Comparison of ENCODE assay signal across 22 cellular contexts in genomic region chr18:22006458-22006857, GRCh38.
A peak's percentile ranks its signal among the peaks of the same experiment; 100 is the strongest.
DNase-seq lines count a peak whose midpoint lies in the region; ATAC-seq, FAIRE-seq and TF ChIP-seq lines count a peak whose summit lies in the region.
"Had no signal": no experiment of that assay in that cellular context is flagged by ENCODE, and none has a peak within 500 bp of the region (broad histone marks: within the 10 kb centered on the region; RNA-seq: fewer than 3 reads in every experiment).

No MANE protein-coding gene starts in this region.

- WGBS in pancreas, 2 donors = 23% methylated on average over 2 of the region's 2 CpGs
- 85 to 97% (median 94%) methylated on average over 2 of the region's 2 CpGs for WGBS in spleen, 5 donors

- peaks cover 8% of the 10 kb centered on the region for H3K36me3 Mint-ChIP-seq in Caco-2 (ENCODE audit: insufficient read depth, unreplicated experiment)

- TF ChIP-seq POLR2A in spleen (IDR thresholded peaks at IDR 0.05) = no peak

- CTCF ChIA-PET in Caco-2 (lab: Charles Lee) = no interaction called here

- no TSS peak for BruUV-seq in Caco-2 (replicated peaks; lab: Mats Ljungman, UMichigan)

- no peak for FAIRE-seq in pancreas (lab: Jason Lieb, UNC)
- FAIRE-seq: A549, GM12892, GM18507, H54 had no signal

- H3K4me1 ChIP-seq in Caco-2 (peaks cover 20% of the 10 kb centered on the region), pancreas (peaks cover 6 to 15% (median 8%) of the 10 kb centered on the region in 3 donors), spleen (no peaks in the 10 kb centered on the region)
- H3K4me1 ChIP-seq: A549 had no signal

- no peaks in the 10 kb centered on the region for H3K27me3 Mint-ChIP-seq in Caco-2 (ENCODE audit: insufficient read depth, unreplicated experiment)
- H3K27me3 Mint-ChIP-seq: CD4-positive, alpha-beta T cell had no signal

- peaks cover 10% of the 10 kb centered on the region for H3K9me3 Mint-ChIP-seq in Caco-2 (ENCODE audit: unreplicated experiment)

- intact Hi-C loops in Caco-2 (cut with micrococcal nuclease; ENCODE audit: unreplicated experiment) (no loop called here), pancreas (cut with DNase I) (loop anchor here in 1 of 3 donors (10.0 kb wide), 1 partner anchor 158 kb away; the partner anchor contains the start of gene GATA6), sciatic nerve (cut with DNase I) (no loop called here), spleen (cut with DNase I; ENCODE audit: low total_unique reads) (no loop called here)

- no peaks in the 10 kb centered on the region for H3K36me3 ChIP-seq in Caco-2 (ENCODE audit: control insufficient read depth, insufficient read depth, low read length)
- no peaks in the 10 kb centered on the region for H3K36me3 ChIP-seq in pancreas
- H3K36me3 ChIP-seq in spleen = no peaks in the 10 kb centered on the region

- H3K4me1 Mint-ChIP-seq in Caco-2 (ENCODE audit: low read depth, unreplicated experiment) = peaks cover 30% of the 10 kb centered on the region

- H3K27ac ChIP-seq in pancreas = peak overlapping the region in 2 of 4 donors; percentile 55 to 60
- no peak overlapping the region for H3K27ac ChIP-seq in spleen
- H3K27ac ChIP-seq: 22Rv1, A549, C4-2B, GM23248, HL-60 had no signal

- H3K9me3 ChIP-seq in Caco-2 (peaks cover 11% of the 10 kb centered on the region; the same call in 1 of the 2 replicates), pancreas (no peaks in the 10 kb centered on the region), spleen (peaks cover 0 to 14% (median 10%) of the 10 kb centered on the region in 8 donors)
- H3K9me3 ChIP-seq: A549 had no signal

- ATAC-seq in pancreas = peak; percentile 49 to 79 (median 64)
- ATAC-seq in sciatic nerve = no peak
- ATAC-seq: A549 had no signal

- H3K27me3 ChIP-seq in Caco-2 (replicated peaks; ENCODE audit: control insufficient read depth, insufficient read depth, low read length) (no peaks in the 10 kb centered on the region), pancreas (no peaks in the 10 kb centered on the region), spleen (replicated peaks in 1 of 7) (no peaks in the 10 kb centered on the region)

- peak overlapping the region; percentile 66 for H3K27ac Mint-ChIP-seq in Caco-2 (ENCODE audit: unreplicated experiment)
- H3K27ac Mint-ChIP-seq: CD4-positive, alpha-beta T cell had no signal

- DNase-seq in NCI-H1105 treated with DMSO at 0.1 percent for 48 hours (lab: John Stamatoyannopoulos, UW) (peak; percentile 19), NCI-H1105 (lab: John Stamatoyannopoulos, UW) (no peak), Caco-2 (no peak), NCI-H774 (lab: John Stamatoyannopoulos, UW) (peak; percentile 4), pancreas (no peak), sciatic nerve (ENCODE audit: low spot score) (no peak), spleen (no peak), amniotic stem cell (lab: John Stamatoyannopoulos, UW) (no peak)
- DNase-seq: AML-193; CD4-positive, alpha-beta T cell; DMS153; DMS79; GDM1; GM23248; HCEC 1CT had no signal

- no peak overlapping the region for H3K4me3 Mint-ChIP-seq in Caco-2 (ENCODE audit: unreplicated experiment)
- H3K4me3 Mint-ChIP-seq: CD4-positive, alpha-beta T cell had no signal

- POLR2A ChIA-PET in Caco-2 (lab: Charles Lee) = no interaction called here

- H3K4me3 ChIP-seq in Caco-2 (ENCODE audit: low read depth, low read length) (no peak overlapping the region), pancreas (no peak overlapping the region), spleen (no peak overlapping the region)
- H3K4me3 ChIP-seq: A549, GM23248 had no signal

- TF ChIP-seq CTCF in Caco-2 (IDR thresholded peaks at IDR 0.05; ENCODE audit: insufficient read depth in 1 of 2, low read depth in 1 of 2, low read length in 1 of 2, severe bottlenecking in 1 of 2, unreplicated experiment in 1 of 2) = no peak
- TF ChIP-seq CTCF in pancreas (IDR thresholded peaks at IDR 0.05) = no peak
- TF ChIP-seq CTCF in spleen (IDR thresholded peaks at IDR 0.05 in 8 of 11, conservative IDR thresholded peaks at IDR 0.05 in 3 of 11) = no peak

Comparison
In these comparisons a context has a peak if more than half of its experiments do, and no peak if none do; other contexts are left out.
1. DNase-seq: peak in NCI-H1105 treated with DMSO at 0.1 percent for 48 hours (single experiment) and NCI-H774 (single experiment); none in NCI-H1105 (single experiment), Caco-2 (0 of 2), pancreas (0 of 6), sciatic nerve (single experiment), spleen (single experiment) and amniotic stem cell (single experiment).